21 cellular contexts compared by ENCODE assay signal in the genomic region with DNA sequence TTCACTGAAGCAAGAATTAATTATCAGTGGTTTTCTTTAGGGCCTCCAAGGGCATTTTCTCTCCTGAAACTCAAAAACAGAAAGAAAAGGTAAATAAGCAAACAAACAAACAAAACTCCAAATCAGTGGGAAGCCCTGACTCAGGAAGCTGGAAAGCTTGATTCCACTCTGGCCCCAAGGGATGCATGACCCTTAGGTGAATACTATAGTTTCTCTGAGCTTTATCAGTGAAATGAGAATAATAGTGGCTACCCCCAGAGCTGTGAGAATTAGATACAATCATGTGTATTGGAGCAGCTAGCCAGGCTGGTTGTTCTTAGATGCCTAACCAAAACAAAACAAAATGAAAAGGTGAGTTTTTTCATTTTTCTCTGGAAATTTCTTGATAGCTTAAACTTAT.
DNase-seq lines count a peak whose midpoint lies in the region; ATAC-seq and TF ChIP-seq lines count a peak whose summit lies in the region.
"Had no signal": no experiment of that assay in that cellular context is flagged by ENCODE, and none has a peak within 500 bp of the region (broad histone marks: within the 10 kb centered on the region; RNA-seq: fewer than 3 reads in every experiment).

No MANE protein-coding gene starts in this region.

- H2BK20ac ChIP-seq in H9 (ENCODE audit: low read depth, low read length, poor library complexity, severe bottlenecking) = no peak overlapping the region

- H3K56ac ChIP-seq in H9 (ENCODE audit: insufficient read length, low read depth, low read length) = no peak overlapping the region
- H3K56ac ChIP-seq in mesendoderm (ENCODE audit: low read length) = no peak overlapping the region

- ATAC-seq in psoas muscle (no peak), HG03175 (IDR thresholded peaks at IDR 0.05; ENCODE audit: unreplicated experiment) (no peak), body of pancreas (no peak)
- ATAC-seq: A549 had no signal

- H3K9ac ChIP-seq in H9 (ENCODE audit: extremely low read depth, insufficient read length, low read length) = no peak overlapping the region
- no peak overlapping the region for H3K9ac ChIP-seq in HUES64 (ENCODE audit: low read depth, low read length)
- peak overlapping the region; percentile 57 for H3K9ac ChIP-seq in endodermal cell (ENCODE audit: extremely low read depth, low read length, poor library complexity, severe bottlenecking)
- H3K9ac ChIP-seq in mesendoderm (ENCODE audit: low read length) = no peak overlapping the region
- H3K9ac ChIP-seq: BLaER1 treated with 17β-estradiol and CSF1 and Interleukin-3, amounts not matched to agents 10 nM and 100 nM had no signal

- H3K27ac Mint-ChIP-seq in H9 (peak overlapping the region; percentile 2 to 88 (median 55); a peak in 3 of 7 replicates), endodermal cell (peak overlapping the region; percentile 83)
- H3K27ac Mint-ChIP-seq: CD14-positive monocyte; CD4-positive, alpha-beta T cell; CD8-positive, alpha-beta memory T cell had no signal

- no peak overlapping the region for H4K5ac ChIP-seq in H9 (ENCODE audit: insufficient read length, low read depth, low read length)
- H4K5ac ChIP-seq in mesendoderm (ENCODE audit: low read length) = no peak overlapping the region

- H2AFZ ChIP-seq in H9 (ENCODE audit: low read length) = no peak overlapping the region

- H4K20me1 ChIP-seq in H9 (ENCODE audit: control insufficient read depth, insufficient read depth, insufficient read length) = no peaks in the 10 kb centered on the region
- H4K20me1 ChIP-seq: BLaER1 treated with 17β-estradiol and CSF1 and Interleukin-3, amounts not matched to agents 10 nM and 100 nM had no signal

- H3K4me1 Mint-ChIP-seq in H9 (peaks cover 23 to 27% of the 10 kb centered on the region in 2 experiments), endodermal cell (peaks cover 47% of the 10 kb centered on the region)
- H3K4me1 Mint-ChIP-seq: CD14-positive monocyte; CD8-positive, alpha-beta memory T cell had no signal

- H3K27ac ChIP-seq in H9 (ENCODE audit: insufficient read length, low read depth, low read length) (no peak overlapping the region), HUES64 (ENCODE audit: low read depth, low read length) (peak overlapping the region; percentile 53), endodermal cell (ENCODE audit: low read depth, low read length) (no peak overlapping the region), mesendoderm (ENCODE audit: low read depth, low read length) (no peak overlapping the region), psoas muscle (no peak overlapping the region), spleen (no peak overlapping the region), body of pancreas (no peak overlapping the region)
- H3K27ac ChIP-seq: A549; BLaER1 treated with 17β-estradiol and CSF1 and Interleukin-3, amounts not matched to agents 10 nM and 100 nM had no signal

- no peak overlapping the region for H2BK120ac ChIP-seq in H9 (ENCODE audit: low read depth, low read length, poor library complexity, severe bottlenecking)
- H2BK120ac ChIP-seq in mesendoderm (ENCODE audit: low read depth, low read length) = no peak overlapping the region

- H3K27me3 ChIP-seq in H9 (ENCODE audit: insufficient read depth, low read length) (no peaks in the 10 kb centered on the region), HUES64 (ENCODE audit: insufficient read depth, low read length) (no peaks in the 10 kb centered on the region), endodermal cell (ENCODE audit: control insufficient read depth, insufficient read depth, low read length, poor library complexity, severe bottlenecking) (no peaks in the 10 kb centered on the region), mesendoderm (ENCODE audit: insufficient read depth, low read length, poor library complexity) (no peaks in the 10 kb centered on the region), psoas muscle (ENCODE audit: insufficient read depth in 3 of 3, low read length in 2 of 3) (no peaks in the 10 kb centered on the region), spleen (replicated peaks in 1 of 7) (no peaks in the 10 kb centered on the region), body of pancreas (no peaks in the 10 kb centered on the region)
- H3K27me3 ChIP-seq: BE2C; BLaER1 treated with 17β-estradiol and CSF1 and Interleukin-3, amounts not matched to agents 10 nM and 100 nM had no signal

- H4K8ac ChIP-seq in H9 (replicated peaks; ENCODE audit: insufficient read length, low read depth, low read length) = no peak overlapping the region
- no peak overlapping the region for H4K8ac ChIP-seq in mesendoderm (ENCODE audit: low read depth, low read length)

- TF ChIP-seq CTCF in H9 (conservative IDR thresholded peaks at IDR 0.05) = no peak
- no peak for TF ChIP-seq CTCF in endodermal cell (conservative IDR thresholded peaks at IDR 0.05)
- TF ChIP-seq CTCF in psoas muscle (IDR thresholded peaks at IDR 0.05) = no peak
- no peak for TF ChIP-seq CTCF in spleen (IDR thresholded peaks at IDR 0.05 in 8 of 11, conservative IDR thresholded peaks at IDR 0.05 in 3 of 11)
- no peak for TF ChIP-seq CTCF in body of pancreas (IDR thresholded peaks at IDR 0.05)

- no peak overlapping the region for H4K91ac ChIP-seq in H9 (ENCODE audit: insufficient read length, low read depth, low read length)

- H3K79me2 ChIP-seq in H9 (ENCODE audit: insufficient read depth, low read length) = no peaks in the 10 kb centered on the region
- H3K79me2 ChIP-seq in mesendoderm (ENCODE audit: control insufficient read depth, insufficient read depth, low read length) = no peaks in the 10 kb centered on the region

- no peak overlapping the region for H3K4me2 ChIP-seq in H9 (ENCODE audit: insufficient read depth, insufficient read length, low read length)
- H3K4me2 ChIP-seq in mesendoderm (ENCODE audit: low read length) = no peak overlapping the region
- H3K4me2 ChIP-seq: A549; BLaER1 treated with 17β-estradiol and CSF1 and Interleukin-3, amounts not matched to agents 10 nM and 100 nM had no signal

- H3K23me2 ChIP-seq in H9 (ENCODE audit: insufficient read length, low read depth, low read length, poor library complexity, severe bottlenecking) = no peaks in the 10 kb centered on the region

- TF ChIP-seq POLR2A in spleen (IDR thresholded peaks at IDR 0.05) (no peak), body of pancreas (IDR thresholded peaks at IDR 0.05) (no peak)

- H3K9me3 Mint-ChIP-seq in H9 (no peaks in the 10 kb centered on the region), endodermal cell (no peaks in the 10 kb centered on the region)
- H3K9me3 Mint-ChIP-seq: CD4-positive, alpha-beta T cell had no signal

- H3K4ac ChIP-seq in H9 (ENCODE audit: low read depth, low read length) = no peak overlapping the region
- no peak overlapping the region for H3K4ac ChIP-seq in mesendoderm (ENCODE audit: low read depth, low read length)

- H3K79me1 ChIP-seq in H9 (ENCODE audit: insufficient read depth, low read depth, low read length, poor library complexity, severe bottlenecking) (no peaks in the 10 kb centered on the region), mesendoderm (ENCODE audit: low read length) (no peaks in the 10 kb centered on the region)

- no peak overlapping the region for H3K4me3 ChIP-seq in HUES64 (ENCODE audit: low read length)
- no peak overlapping the region for H3K4me3 ChIP-seq in endodermal cell (ENCODE audit: low read length)
- H3K4me3 ChIP-seq in mesendoderm (ENCODE audit: low read length) = no peak overlapping the region
- H3K4me3 ChIP-seq in psoas muscle = no peak overlapping the region
- no peak overlapping the region for H3K4me3 ChIP-seq in spleen
- no peak overlapping the region for H3K4me3 ChIP-seq in body of pancreas
- H3K4me3 ChIP-seq: A549; BLaER1 treated with 17β-estradiol and CSF1 and Interleukin-3, amounts not matched to agents 10 nM and 100 nM had no signal

- no peak overlapping the region for H2BK15ac ChIP-seq in H9 (ENCODE audit: low read depth, low read length)
- no peak overlapping the region for H2BK15ac ChIP-seq in mesendoderm (replicated peaks; ENCODE audit: low read depth)

- H2AK5ac ChIP-seq in H9 (ENCODE audit: insufficient read length, low read length) (no peak overlapping the region), mesendoderm (ENCODE audit: low read length) (no peak overlapping the region)

- H3K14ac ChIP-seq in H9 (ENCODE audit: insufficient read depth, low read length) = no peak overlapping the region

- H3T11ph ChIP-seq in H9 (ENCODE audit: low read length) = no peak overlapping the region

- H3K18ac ChIP-seq in H9 (ENCODE audit: insufficient read length, low read depth, low read length) = no peak overlapping the region
- no peak overlapping the region for H3K18ac ChIP-seq in mesendoderm (ENCODE audit: low read length)

- H3K23ac ChIP-seq in H9 (ENCODE audit: insufficient read length, low read depth, low read length) = no peak overlapping the region
- no peak overlapping the region for H3K23ac ChIP-seq in mesendoderm (ENCODE audit: low read length)

- H2BK12ac ChIP-seq in H9 (ENCODE audit: insufficient read length, low read depth, low read length) = no peak overlapping the region

- H3K4me1 ChIP-seq in H9 (ENCODE audit: insufficient read depth, low read length) (peaks cover 5% of the 10 kb centered on the region; the same call in 1 of the 2 replicates), HUES64 (ENCODE audit: insufficient read depth, low read length) (peaks cover 33% of the 10 kb centered on the region), endodermal cell (ENCODE audit: control insufficient read depth, insufficient read depth, low read length) (peaks cover 19% of the 10 kb centered on the region), mesendoderm (ENCODE audit: control insufficient read depth, low read depth, low read length) (peaks cover 11% of the 10 kb centered on the region), psoas muscle (no peaks in the 10 kb centered on the region), spleen (no peaks in the 10 kb centered on the region), body of pancreas (no peaks in the 10 kb centered on the region)
- H3K4me1 ChIP-seq: A549; BE2C; BLaER1 treated with 17β-estradiol and CSF1 and Interleukin-3, amounts not matched to agents 10 nM and 100 nM had no signal

- H3K36me3 Mint-ChIP-seq in H9 (ENCODE audit: insufficient read depth in 1 of 3, low read depth in 3 of 3) (no peaks in the 10 kb centered on the region), endodermal cell (ENCODE audit: low read depth) (no peaks in the 10 kb centered on the region)
- H3K36me3 Mint-ChIP-seq: CD14-positive monocyte; CD8-positive, alpha-beta memory T cell had no signal

- no peak for DNase-seq in H9
- peak; percentile 75 for DNase-seq in endodermal cell
- peak; percentile 89 for DNase-seq in mesendoderm
- no peak for DNase-seq in psoas muscle
- DNase-seq in spleen = no peak
- DNase-seq in body of pancreas = no peak
- DNase-seq: 8988T; ACHN; AML-193; BE2C; CD4-positive, alpha-beta T cell; CD8-positive, alpha-beta memory T cell; DMS 273 treated with DMSO at 0.1 percent for 48 hours; GF-D8; GOT3; HCEC 1CT had no signal

- H3K9me3 ChIP-seq in H9 (ENCODE audit: control insufficient read depth, low read depth, low read length) = no peaks in the 10 kb centered on the region
- no peaks in the 10 kb centered on the region for H3K9me3 ChIP-seq in HUES64 (ENCODE audit: insufficient read depth, low read depth, low read length)
- no peaks in the 10 kb centered on the region for H3K9me3 ChIP-seq in endodermal cell (ENCODE audit: control insufficient read depth, low read length)
- no peaks in the 10 kb centered on the region for H3K9me3 ChIP-seq in psoas muscle
- peaks cover 0 to 6% (median 0%) of the 10 kb centered on the region in 8 donors for H3K9me3 ChIP-seq in spleen
- H3K9me3 ChIP-seq in body of pancreas = no peaks in the 10 kb centered on the region
- H3K9me3 ChIP-seq: A549; BE2C; BLaER1 treated with 17β-estradiol and CSF1 and Interleukin-3, amounts not matched to agents 10 nM and 100 nM had no signal

- no peak overlapping the region for H2BK5ac ChIP-seq in H9 (ENCODE audit: insufficient read length, low read length)
- H2BK5ac ChIP-seq in mesendoderm (ENCODE audit: low read length) = no peak overlapping the region

- no peaks in the 10 kb centered on the region; the same call in 1 of the 2 replicates for H3K27me3 Mint-ChIP-seq in H9 (ENCODE audit: low read depth)
- no peaks in the 10 kb centered on the region for H3K27me3 Mint-ChIP-seq in endodermal cell (ENCODE audit: insufficient read depth)
- H3K27me3 Mint-ChIP-seq: CD4-positive, alpha-beta T cell; CD8-positive, alpha-beta memory T cell had no signal

- no peaks in the 10 kb centered on the region for H3K36me3 ChIP-seq in HUES64 (ENCODE audit: insufficient read depth, low read length)
- no peaks in the 10 kb centered on the region for H3K36me3 ChIP-seq in endodermal cell (ENCODE audit: control insufficient read depth, insufficient read depth, low read length)
- no peaks in the 10 kb centered on the region for H3K36me3 ChIP-seq in mesendoderm (ENCODE audit: control insufficient read depth, insufficient read depth, low read length)
- H3K36me3 ChIP-seq in psoas muscle (ENCODE audit: insufficient read depth in 1 of 2, low read depth in 1 of 2) = no peaks in the 10 kb centered on the region
- H3K36me3 ChIP-seq in spleen = no peaks in the 10 kb centered on the region
- no peaks in the 10 kb centered on the region for H3K36me3 ChIP-seq in body of pancreas (replicated peaks in 1 of 2; ENCODE audit: insufficient read depth in 1 of 2, low read depth in 2 of 2)
- H3K36me3 ChIP-seq: BE2C; BLaER1 treated with 17β-estradiol and CSF1 and Interleukin-3, amounts not matched to agents 10 nM and 100 nM had no signal

- H3K4me3 Mint-ChIP-seq in H9 (no peak overlapping the region), endodermal cell (no peak overlapping the region)
- H3K4me3 Mint-ChIP-seq: CD14-positive monocyte; CD4-positive, alpha-beta T cell had no signal

- intact Hi-C loops in psoas muscle (cut with DNase I) = no loop called here
- intact Hi-C loops in spleen (cut with DNase I; ENCODE audit: low total_unique reads) = no loop called here
- intact Hi-C loops in body of pancreas (cut with DNase I) = no loop called here

Comparison
In these comparisons a context has a peak if more than half of its experiments do, and no peak if none do; other contexts are left out.
1. DNase-seq: peak in endodermal cell (single experiment) and mesendoderm (single experiment); none in H9 (single experiment), psoas muscle (0 of 2), spleen (single experiment) and body of pancreas (0 of 4).